8 cellular contexts compared by ENCODE assay signal in the genomic region with DNA sequence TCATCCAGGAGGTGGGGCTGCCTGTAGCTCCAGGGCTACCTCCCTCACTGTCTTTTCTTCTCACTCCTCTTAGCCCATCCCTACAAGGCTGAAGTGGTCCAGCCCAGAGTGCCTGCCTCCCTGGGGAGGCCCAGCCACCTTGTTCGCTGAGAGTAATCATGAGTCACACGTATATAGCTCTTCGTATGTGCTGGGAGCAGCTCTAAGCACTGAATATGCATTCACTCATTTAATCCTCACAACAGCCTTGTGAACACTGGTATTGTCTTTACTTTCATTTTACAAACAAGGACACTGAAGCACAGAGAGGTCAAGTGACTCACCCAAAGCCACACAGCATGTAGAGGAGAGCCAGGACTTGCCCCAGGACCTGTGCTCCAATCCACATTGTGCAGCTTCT. TPM values are rescaled to one million over a fixed set of nuclear protein-coding genes. Genes with fewer than 3 reads are reported as not detected.
DNase-seq lines count a peak whose midpoint lies in the region; ATAC-seq and TF ChIP-seq lines count a peak whose summit lies in the region.

No MANE protein-coding gene starts in this region.

- H3K9me3 Mint-ChIP-seq in stimulated activated naive CD8-positive, alpha-beta T cell treated with anti-CD3 and anti-CD28 coated beads, Interleukin-15, amount 100 ng/mL, for 72 hours: peaks cover 0 to 5% of the 10 kb centered on the region in 2 donors

- DNase-seq in activated naive CD4-positive, alpha-beta T cell treated with Interleukin-2 at 50 U/mL for 16 hours: peak; percentile 56
- DNase-seq in activated naive CD4-positive, alpha-beta T cell (lab: John Stamatoyannopoulos, UW): no peak
- peak; percentile 70 for DNase-seq in activated CD4-positive, alpha-beta T cell treated with anti-CD3 and anti-CD28 coated beads for 48 hours
- DNase-seq in epithelial cell of esophagus (ENCODE audit: low read depth) (peak; percentile 79), left lobe of liver (ENCODE audit: low spot score) (no peak), hippocampal formation (lab: John Stamatoyannopoulos, UW) (no peak)
- DNase-seq in stimulated activated naive CD8-positive, alpha-beta T cell treated with anti-CD3 and anti-CD28 coated beads, Interleukin-15, amount 100 ng/mL, for 72 hours: peak in 1 of 2 donors; percentile 55

- H3K4me3 ChIP-seq in epithelial cell of esophagus (ENCODE audit: low read length): no peak overlapping the region

- ATAC-seq in stimulated activated naive CD8-positive, alpha-beta T cell treated with anti-CD3 and anti-CD28 coated beads, Interleukin-15, amount 100 ng/mL, for 72 hours: peak; percentile 50
- no peak for ATAC-seq in left lobe of liver
- ATAC-seq in HG03039 (IDR thresholded peaks at IDR 0.05; ENCODE audit: unreplicated experiment): no peak

- H3K27me3 Mint-ChIP-seq in stimulated activated naive CD8-positive, alpha-beta T cell treated with anti-CD3 and anti-CD28 coated beads, Interleukin-15, amount 100 ng/mL, for 72 hours: no peaks in the 10 kb centered on the region

- no peak for TF ChIP-seq CTCF in epithelial cell of esophagus (IDR thresholded peaks at IDR 0.05; ENCODE audit: insufficient read depth, low read depth, low read length, missing control alignments)

- peak overlapping the region; percentile 93 for H3K4me3 Mint-ChIP-seq in stimulated activated naive CD8-positive, alpha-beta T cell treated with anti-CD3 and anti-CD28 coated beads, Interleukin-15, amount 100 ng/mL, for 72 hours

- peaks cover 86% of the 10 kb centered on the region for H3K4me1 Mint-ChIP-seq in stimulated activated naive CD8-positive, alpha-beta T cell treated with anti-CD3 and anti-CD28 coated beads, Interleukin-15, amount 100 ng/mL, for 72 hours

- H3K27ac Mint-ChIP-seq in stimulated activated naive CD8-positive, alpha-beta T cell treated with anti-CD3 and anti-CD28 coated beads, Interleukin-15, amount 100 ng/mL, for 72 hours: peak overlapping the region; percentile 99

RNA-seq across cellular contexts. Expression of gene CCDC167, which starts 14.7 kb away (rescaled TPM):
- 25.1 TPM for total RNA-seq in left lobe of liver

Comparison
In these comparisons a context has a peak if more than half of its experiments do, and no peak if none do; other contexts are left out.
1. DNase-seq: peak in activated naive CD4-positive, alpha-beta T cell treated with Interleukin-2 at 50 U/mL for 16 hours (single experiment), activated CD4-positive, alpha-beta T cell treated with anti-CD3 and anti-CD28 coated beads for 48 hours (single experiment) and epithelial cell of esophagus (single experiment); none in activated naive CD4-positive, alpha-beta T cell (0 of 4), left lobe of liver (single experiment) and hippocampal formation (0 of 2).